8 cellular contexts compared by ENCODE assay signal in the genomic region with DNA sequence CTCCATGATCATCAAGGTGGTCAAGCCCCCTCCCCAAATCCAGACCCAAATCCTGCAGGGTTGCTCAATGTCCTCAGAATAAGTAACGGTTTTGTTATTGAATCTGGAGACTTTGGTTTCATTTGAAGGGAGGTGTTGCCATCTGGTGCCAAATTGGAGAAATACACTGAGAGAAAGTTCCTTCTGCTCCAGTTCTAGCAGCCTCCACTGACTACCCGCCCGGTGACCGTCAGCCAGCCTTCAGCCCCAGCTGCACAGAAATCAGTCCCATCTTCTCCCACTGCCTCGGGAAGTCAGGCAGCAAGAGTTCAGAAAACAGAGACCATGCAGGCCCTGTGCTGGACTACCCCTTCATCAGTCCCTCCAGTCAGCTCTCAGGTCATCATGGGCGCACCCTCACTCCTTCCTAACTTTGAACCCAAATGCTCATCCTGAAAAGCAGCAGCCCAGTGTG. TPM values are rescaled to one million over a fixed set of nuclear protein-coding genes. Genes with fewer than 3 reads are reported as not detected.
DNase-seq lines count a peak whose midpoint lies in the region; ATAC-seq, FAIRE-seq and TF ChIP-seq lines count a peak whose summit lies in the region.

No MANE protein-coding gene starts in this region.

- no peak overlapping the region for H3K4me3 Mint-ChIP-seq in memory B cell

- H3K27ac Mint-ChIP-seq in memory B cell, result no peak overlapping the region

- H2BK5ac ChIP-seq in H1 (ENCODE audit: low read depth, low read length), result no peak overlapping the region

- CTCF ChIA-PET in H1 (lab: Charles Lee; ENCODE audit: partially characterized antibody), result interaction anchor here (0.6 to 25.9 kb wide), 73 partner anchors 9 to 615 kb away, joined by 3 to 890 read pairs (median 5); partner anchors contain the start of gene PKDCC

- TF ChIP-seq RAD21 in H1 (IDR thresholded peaks at IDR 0.05 in 1 of 2, conservative IDR thresholded peaks at IDR 0.05 in 1 of 2; ENCODE audit: low read depth in 2 of 2, low read length in 2 of 2), result peak; percentile 98 to 99

- H3K79me1 ChIP-seq in H1 (ENCODE audit: low read depth, low read length), result no peaks in the 10 kb centered on the region

- H3K4me1 Mint-ChIP-seq in memory B cell, result peaks cover 13% of the 10 kb centered on the region

- H3K9me3 ChIP-seq in H1 (ENCODE audit: insufficient read depth in 2 of 2, low read depth in 1 of 2, low read length in 1 of 2), result no peaks in the 10 kb centered on the region

- H3K4ac ChIP-seq in H1 (replicated peaks; ENCODE audit: insufficient read length, low read depth, low read length), result no peak overlapping the region

- H2BK15ac ChIP-seq in H1 (ENCODE audit: low read length), result peak overlapping the region; percentile 83; the same call in 1 of the 2 replicates

- no peak overlapping the region for H3K14ac ChIP-seq in H1 (ENCODE audit: insufficient read length)

- H3K23ac ChIP-seq in H1 (ENCODE audit: insufficient read length), result no peak overlapping the region

- ATAC-seq in GM21381 (IDR thresholded peaks at IDR 0.05; ENCODE audit: unreplicated experiment), result peak; percentile 46
- peak; percentile 62 for ATAC-seq in memory B cell (ENCODE audit: low read depth)
- ATAC-seq in GM21360 (IDR thresholded peaks at IDR 0.05; ENCODE audit: unreplicated experiment), result no peak

- 0 out of 2 replicates have a peak overlapping the region, but pooled peaks have one; percentile 70 for H2AFZ ChIP-seq in H1 (ENCODE audit: low read length)

- no peak overlapping the region for H3K9ac ChIP-seq in H1 (replicated peaks in 1 of 4; ENCODE audit: extremely low read depth in 1 of 4, low read depth in 3 of 4, low read length in 3 of 4)

- FAIRE-seq in H1 (lab: Jason Lieb, UNC), result peak; percentile 78

- no peak overlapping the region for H2AK5ac ChIP-seq in H1 (ENCODE audit: low read depth, low read length)

- no peaks in the 10 kb centered on the region for H3K79me2 ChIP-seq in H1 (ENCODE audit: control insufficient read depth in 1 of 2, insufficient read depth in 2 of 2, low read length in 2 of 2)

- H3K4me2 ChIP-seq in H1 (ENCODE audit: insufficient read depth in 1 of 2, low read depth in 2 of 2, low read length in 2 of 2), result no peak overlapping the region

- DNase-seq in DMS 273 treated with DMSO at 0.1 percent for 48 hours (lab: John Stamatoyannopoulos, UW) (peak; percentile 35), NCI-H1417 (lab: John Stamatoyannopoulos, UW) (peak; percentile 38 to 87 (median 58)), T1000 (lab: John Stamatoyannopoulos, UW) (peak; percentile 46), H1 (ENCODE audit: low read depth in 1 of 2, low spot score in 2 of 2) (peak in 1 of 2 experiments; percentile 65), memory B cell (ENCODE audit: low spot score in 2 of 2) (peak in 1 of 2 donors; percentile 44)
- no peak for DNase-seq in activated CD4-positive, CD25-positive, alpha-beta regulatory T cell treated with anti-CD3 and anti-CD28 coated beads, Interleukin-2, amount 50 U/mL, for 72 hours

- H4K5ac ChIP-seq in H1 (ENCODE audit: insufficient read length, low read depth, low read length), result no peak overlapping the region

- H3K36me3 ChIP-seq in H1 (ENCODE audit: control insufficient read depth in 2 of 4, insufficient read depth in 4 of 4, low read length in 3 of 4), result no peaks in the 10 kb centered on the region

- no peak for TF ChIP-seq EP300 in H1 (IDR thresholded peaks at IDR 0.05; ENCODE audit: borderline replicate concordance in 1 of 2, low read depth in 2 of 2, low read length in 2 of 2)

- H2BK12ac ChIP-seq in H1 (ENCODE audit: low read depth, low read length), result no peak overlapping the region

- no peak overlapping the region for H3K18ac ChIP-seq in H1 (ENCODE audit: extremely low read depth, low read length)

- no peaks in the 10 kb centered on the region for H3K9me3 Mint-ChIP-seq in memory B cell

- no peak overlapping the region for H4K91ac ChIP-seq in H1 (replicated peaks; ENCODE audit: insufficient read length, low read length)

- POLR2A ChIA-PET in H1 (lab: Charles Lee; ENCODE audit: partially characterized antibody), result interaction anchor here (1.1 to 1.8 kb wide), 4 partner anchors 32 to 233 kb away, joined by 3 to 4 read pairs (median 3); no protein-coding TSS in a partner anchor

- H3K27me3 Mint-ChIP-seq in memory B cell, result no peaks in the 10 kb centered on the region

- no peaks in the 10 kb centered on the region for H3K23me2 ChIP-seq in H1 (ENCODE audit: low read depth, low read length)

- no peak overlapping the region for H3K27ac ChIP-seq in H1 (ENCODE audit: low read depth, low read length)

- H2BK20ac ChIP-seq in H1 (ENCODE audit: low read length), result no peak overlapping the region

- peak; percentile 26 to 90 (median 75) for TF ChIP-seq CTCF in H1 (IDR thresholded peaks at IDR 0.05; ENCODE audit: control extremely low read depth in 1 of 3, insufficient read depth in 1 of 3, low read depth in 1 of 3, low read length in 3 of 3)

- H2BK120ac ChIP-seq in H1 (replicated peaks; ENCODE audit: low read depth, low read length), result no peak overlapping the region

- H3K27me3 ChIP-seq in H1 (replicated peaks in 1 of 4; ENCODE audit: control insufficient read depth in 3 of 4, extremely low read depth in 1 of 4, insufficient read depth in 3 of 4, low read length in 3 of 4), result peaks cover 0 to 5% (median 0%) of the 10 kb centered on the region in 4 experiments; a peak in 4 of 7 replicates

- H3K4me1 ChIP-seq in H1 (replicated peaks in 1 of 4; ENCODE audit: control insufficient read depth in 3 of 4, insufficient read depth in 4 of 4, low read length in 3 of 4), result peaks cover 0 to 6% (median under 1%) of the 10 kb centered on the region in 4 experiments; a peak in 3 of 7 replicates

- peaks cover 0 to 2% of the 10 kb centered on the region in 2 experiments for H4K20me1 ChIP-seq in H1 (replicated peaks in 1 of 2; ENCODE audit: control insufficient read depth in 1 of 2, insufficient read depth in 2 of 2, low read length in 2 of 2)

- H4K8ac ChIP-seq in H1 (ENCODE audit: extremely low read depth, insufficient read depth, low read length), result no peak overlapping the region

- no peak for TF ChIP-seq POLR2A in H1 (IDR thresholded peaks at IDR 0.05; ENCODE audit: control extremely low read depth in 1 of 2, low read depth in 2 of 2, low read length in 2 of 2)

- 47% methylated on average over 6 of the region's 6 CpGs; no CpG with 5 or more reads in 1 of the 2 experiments for WGBS in H1 (ENCODE audit: extremely low coverage in 1 of 2, insufficient coverage in 1 of 2, insufficient read length in 1 of 2, insufficient replicate concordance in 2 of 2, low coverage in 1 of 2, low lambda C conversion rate in 2 of 2, missing lambda C conversion rate in 1 of 2), 2 experiments

- no peak overlapping the region for H3K56ac ChIP-seq in H1 (replicated peaks; ENCODE audit: insufficient read length, low read depth, low read length)

- no peak overlapping the region for H3K4me3 ChIP-seq in H1 (ENCODE audit: extremely low read depth in 1 of 4, insufficient read depth in 2 of 4, low read depth in 3 of 4, low read length in 4 of 4)

- H3K36me3 Mint-ChIP-seq in memory B cell, result no peaks in the 10 kb centered on the region

TF ChIP-seq in H1, 55 proteins besides CTCF, POLR2A, EP300 and RAD21:
- TF ChIP-seq CBX8 (IDR thresholded peaks at IDR 0.05; ENCODE audit: borderline replicate concordance, low read depth, low read length), result no peak
- no peak for TF ChIP-seq RXRA (IDR thresholded peaks at IDR 0.05; ENCODE audit: insufficient read depth, low read depth, low read length)
- TF ChIP-seq CHD1 (IDR thresholded peaks at IDR 0.05; ENCODE audit: low read depth, low read length), result no peak
- TF ChIP-seq SP1 (IDR thresholded peaks at IDR 0.05; ENCODE audit: low read depth, low read length), result no peak
- peak; percentile 90 for TF ChIP-seq CEBPB (IDR thresholded peaks at IDR 0.05; ENCODE audit: low read depth, low read length)
- no peak for TF ChIP-seq POLR2AphosphoS5 (IDR thresholded peaks at IDR 0.05; ENCODE audit: low read depth, low read length)
- peak; percentile 16; the same call in 1 of the 2 replicates for TF ChIP-seq KDM1A (IDR thresholded peaks at IDR 0.05; ENCODE audit: borderline replicate concordance, low read length)
- TF ChIP-seq MAFK (IDR thresholded peaks at IDR 0.05; ENCODE audit: low read depth, low read length), result no peak

RNA-seq across cellular contexts. Expression of gene PKDCC, which starts 38.7 kb away (rescaled TPM):
- 48.0 and 49.9 TPM in 2 replicates for total RNA-seq in H1 (2021; fragmentation: NEBNext Ultra II Directional; extraction: Animal tissue kit (Norgen Biotek cat#: 25700))
- 80.1 and 115 TPM in 2 replicates for polyA plus RNA-seq in H1 (2011; rRNA removed)
- 148 TPM for polyA plus RNA-seq in H1 (2011; cell fraction: cytosol; rRNA removed)
- polyA plus RNA-seq in H1 (2011; cell fraction: nucleus; rRNA removed), result 347 TPM
- polyA plus RNA-seq in H1 (2012, experiment 1 of 2), result 37.2 to 63.9 TPM (median 58.3 TPM) in 4 replicates
- 59.7 TPM for polyA plus RNA-seq in H1 (2012, experiment 2 of 2)
- 8.0 TPM for polyA plus RNA-seq in H1 (2013, experiment 1 of 2)
- polyA plus RNA-seq in H1 (2013, experiment 2 of 2), result 7.8 TPM
- polyA minus RNA-seq in H1 (2011; rRNA and poly(A)+ RNA removed), result 84.3 and 179 TPM in 2 replicates
- 55.0 TPM for polyA minus RNA-seq in H1 (2011; cell fraction: cytosol; rRNA and poly(A)+ RNA removed)
- polyA minus RNA-seq in H1 (2011; cell fraction: nucleus; rRNA and poly(A)+ RNA removed), result 79.6 TPM
